ENCODE assay signal across 25 cellular contexts in genomic region chr1:112817555-112818373, GRCh38.
DNase-seq lines count a peak whose midpoint lies in the region; TF ChIP-seq lines count a peak whose summit lies in the region.
"Had no signal": no experiment of that assay in that cellular context is flagged by ENCODE, and none has a peak within 500 bp of the region (broad histone marks: within the 10 kb centered on the region; RNA-seq: fewer than 3 reads in every experiment).

No MANE protein-coding gene starts in this region.

- no peak overlapping the region for H3K4me3 Mint-ChIP-seq in dendritic cell treated with granulocyte-macrophage colony-stimulating factor and Interleukin-4, amounts not matched to agents 40 ng/mL and 50 ng/mL, for 4 days
- no peak overlapping the region for H3K4me3 Mint-ChIP-seq in activated T-cell treated with anti-CD3 and anti-CD28 coated beads, Interleukin-2, amount 50 U/mL, for 24 hours
- H3K4me3 Mint-ChIP-seq: activated CD4-positive, alpha-beta memory T cell treated with anti-CD3 and anti-CD28 coated beads, Interleukin-2, amount 10 ng/mL, durations not matched to agents 7 days and 5 days; activated naive CD8-positive, alpha-beta T cell treated with anti-CD3 and anti-CD28 coated beads for 36 hours; stimulated activated memory B cell treated with anti-CD40 and anti-IgM and Interleukin-4, amounts not matched to agents 10 μg/mL and 1 μg/mL and 100 μg/mL, for 72 hours had no signal

- H3K9ac ChIP-seq in HUES48 (ENCODE audit: low read depth, low read length) = 0 out of 2 replicates have a peak overlapping the region, but pooled peaks have one; percentile 7

- TF ChIP-seq POLR2A in adrenal gland (IDR thresholded peaks at IDR 0.05) = no peak

- H3K36me3 Mint-ChIP-seq in dendritic cell treated with granulocyte-macrophage colony-stimulating factor and Interleukin-4, amounts not matched to agents 40 ng/mL and 50 ng/mL, for 4 days (ENCODE audit: low read depth) = no peaks in the 10 kb centered on the region
- H3K36me3 Mint-ChIP-seq in activated T-cell treated with anti-CD3 and anti-CD28 coated beads, Interleukin-2, amount 50 U/mL, for 24 hours (ENCODE audit: low read depth) = no peaks in the 10 kb centered on the region
- H3K36me3 Mint-ChIP-seq: activated naive CD8-positive, alpha-beta T cell treated with anti-CD3 and anti-CD28 coated beads for 36 hours; stimulated activated memory B cell treated with anti-CD40 and anti-IgM and Interleukin-4, amounts not matched to agents 10 μg/mL and 1 μg/mL and 100 μg/mL, for 72 hours had no signal

- peak overlapping the region; percentile 21 for H3K27ac Mint-ChIP-seq in dendritic cell treated with granulocyte-macrophage colony-stimulating factor and Interleukin-4, amounts not matched to agents 40 ng/mL and 50 ng/mL, for 4 days
- H3K27ac Mint-ChIP-seq in activated T-cell treated with anti-CD3 and anti-CD28 coated beads, Interleukin-2, amount 50 U/mL, for 24 hours = no peak overlapping the region
- H3K27ac Mint-ChIP-seq: activated CD4-positive, alpha-beta memory T cell treated with anti-CD3 and anti-CD28 coated beads, Interleukin-2, amount 10 ng/mL, durations not matched to agents 7 days and 5 days; activated naive CD8-positive, alpha-beta T cell treated with anti-CD3 and anti-CD28 coated beads for 36 hours; progenitor cell of endocrine pancreas; stimulated activated memory B cell treated with anti-CD40 and anti-IgM and Interleukin-4, amounts not matched to agents 10 μg/mL and 1 μg/mL and 100 μg/mL, for 72 hours had no signal

- H3K27ac ChIP-seq in HUES48 (ENCODE audit: low read depth, low read length) (peak overlapping the region; percentile 87), adrenal gland (no peak overlapping the region)
- H3K27ac ChIP-seq: C4-2B, esophagus squamous epithelium, sigmoid colon, suprapubic skin had no signal

- H3K4me1 ChIP-seq in HUES48 (ENCODE audit: control insufficient read depth, insufficient read depth, low read length) = peaks cover 51% of the 10 kb centered on the region
- no peaks in the 10 kb centered on the region for H3K4me1 ChIP-seq in adrenal gland (replicated peaks in 1 of 2)
- H3K4me1 ChIP-seq: esophagus squamous epithelium, sigmoid colon, suprapubic skin had no signal

- no peak overlapping the region for H3K4me3 ChIP-seq in HUES48 (ENCODE audit: low read depth, low read length)
- H3K4me3 ChIP-seq in adrenal gland = no peak overlapping the region
- H3K4me3 ChIP-seq: esophagus squamous epithelium, sigmoid colon, suprapubic skin had no signal

- H3K36me3 ChIP-seq in HUES48 (ENCODE audit: control insufficient read depth, insufficient read depth, low read length) (peaks cover 4% of the 10 kb centered on the region; the same call in 1 of the 2 replicates), adrenal gland (replicated peaks in 1 of 2) (no peaks in the 10 kb centered on the region)
- H3K36me3 ChIP-seq: esophagus squamous epithelium, sigmoid colon, suprapubic skin had no signal

- H3K27me3 Mint-ChIP-seq in dendritic cell treated with granulocyte-macrophage colony-stimulating factor and Interleukin-4, amounts not matched to agents 40 ng/mL and 50 ng/mL, for 4 days = no peaks in the 10 kb centered on the region
- H3K27me3 Mint-ChIP-seq in activated T-cell treated with anti-CD3 and anti-CD28 coated beads, Interleukin-2, amount 50 U/mL, for 24 hours = peaks cover 7% of the 10 kb centered on the region
- H3K27me3 Mint-ChIP-seq: stimulated activated memory B cell treated with anti-CD40 and anti-IgM and Interleukin-4, amounts not matched to agents 10 μg/mL and 1 μg/mL and 100 μg/mL, for 72 hours had no signal

- no peaks in the 10 kb centered on the region for H3K9me3 Mint-ChIP-seq in dendritic cell treated with granulocyte-macrophage colony-stimulating factor and Interleukin-4, amounts not matched to agents 40 ng/mL and 50 ng/mL, for 4 days
- H3K9me3 Mint-ChIP-seq in activated T-cell treated with anti-CD3 and anti-CD28 coated beads, Interleukin-2, amount 50 U/mL, for 24 hours = no peaks in the 10 kb centered on the region
- H3K9me3 Mint-ChIP-seq: activated CD4-positive, alpha-beta memory T cell treated with anti-CD3 and anti-CD28 coated beads, Interleukin-2, amount 10 ng/mL, durations not matched to agents 7 days and 5 days; activated naive CD8-positive, alpha-beta T cell treated with anti-CD3 and anti-CD28 coated beads for 36 hours; stimulated activated memory B cell treated with anti-CD40 and anti-IgM and Interleukin-4, amounts not matched to agents 10 μg/mL and 1 μg/mL and 100 μg/mL, for 72 hours had no signal

- peaks cover 6% of the 10 kb centered on the region for H3K4me1 Mint-ChIP-seq in dendritic cell treated with granulocyte-macrophage colony-stimulating factor and Interleukin-4, amounts not matched to agents 40 ng/mL and 50 ng/mL, for 4 days (ENCODE audit: low read depth)
- H3K4me1 Mint-ChIP-seq in activated T-cell treated with anti-CD3 and anti-CD28 coated beads, Interleukin-2, amount 50 U/mL, for 24 hours (ENCODE audit: low read depth) = peaks cover 2% of the 10 kb centered on the region
- H3K4me1 Mint-ChIP-seq: stimulated activated memory B cell treated with anti-CD40 and anti-IgM and Interleukin-4, amounts not matched to agents 10 μg/mL and 1 μg/mL and 100 μg/mL, for 72 hours had no signal

- H3K9me3 ChIP-seq in HUES48 (ENCODE audit: control insufficient read depth, insufficient read depth, low read length) (no peaks in the 10 kb centered on the region), adrenal gland (replicated peaks in 1 of 3) (no peaks in the 10 kb centered on the region)
- H3K9me3 ChIP-seq: esophagus squamous epithelium, sigmoid colon, suprapubic skin had no signal

- WGBS in adrenal gland, 4 donors = 76 to 84% (median 81%) methylated on average over 7 of the region's 7 CpGs

- intact Hi-C loops in dendritic cell treated with granulocyte-macrophage colony-stimulating factor and Interleukin-4, amounts not matched to agents 40 ng/mL and 50 ng/mL, for 4 days (cut with micrococcal nuclease) = no loop called here
- intact Hi-C loops in adrenal gland (cut with DNase I) = no loop called here

- DNase-seq in iPS-NIHi7 (ENCODE audit: extremely low spot score) (peak; percentile 83), amygdala (lab: John Stamatoyannopoulos, UW) (no peak), adrenal gland (no peak), AG08396 (ENCODE audit: low spot score) (no peak)
- DNase-seq in activated T-cell treated with anti-CD3 and anti-CD28 coated beads, Interleukin-2, amount 50 U/mL, for 24 hours = no peak
- DNase-seq: activated CD4-positive, alpha-beta memory T cell treated with anti-CD3 and anti-CD28 coated beads, Interleukin-2, amount 10 ng/mL, durations not matched to agents 7 days and 5 days; activated CD4-positive, alpha-beta T cell treated with anti-CD3 and anti-CD28 coated beads for 1 hour; activated CD8-positive, alpha-beta memory T cell treated with anti-CD3 and anti-CD28 coated beads, Interleukin-2, amount 50 U/mL, for 48 hours; activated effector memory CD4-positive, alpha-beta T cell treated with Interleukin-2 at 50 U/mL for 16 hours; activated naive CD8-positive, alpha-beta T cell treated with anti-CD3 and anti-CD28 coated beads for 36 hours; central memory CD4-positive, alpha-beta T cell; esophagus squamous epithelium; foreskin melanocyte; mammary epithelial cell; NCI-H1105 treated with DMSO at 0.1 percent for 48 hours; NCI-H774; sigmoid colon; stimulated activated CD4-positive, alpha-beta T cell treated with anti-CD3 and anti-CD28 coated beads, Interleukin-4, amount 100 ng/mL, for 4 hours; T-helper 2 cell had no signal

- no peak for TF ChIP-seq CTCF in adrenal gland (IDR thresholded peaks at IDR 0.05)

- H3K27me3 ChIP-seq in HUES48 (ENCODE audit: control insufficient read depth, insufficient read depth, low read length) = no peaks in the 10 kb centered on the region
- H3K27me3 ChIP-seq in adrenal gland = no peaks in the 10 kb centered on the region
- H3K27me3 ChIP-seq: esophagus squamous epithelium, sigmoid colon, suprapubic skin had no signal
